20 cellular contexts compared by ENCODE assay signal in genomic region chr14:64771161-64771560, GRCh38.
"Had no signal": no experiment of that assay in that cellular context is flagged by ENCODE, and none has a peak within 500 bp of the region (broad histone marks: within the 10 kb centered on the region; RNA-seq: fewer than 3 reads in every experiment).

No MANE protein-coding gene starts in this region.

- H3K27me3 ChIP-seq: SJSA1 had no signal

- H3K9me3 ChIP-seq: SJSA1 had no signal

- FAIRE-seq: RCC 7860 had no signal

- DNase-seq: KBM-7, MV-4-11, NCI-H1048, NCI-H1105, NCI-H1417, NCI-H1436 treated with DMSO at 0.1 percent for 48 hours, NCI-H1694, NCI-H187 treated with DMSO at 0.1 percent for 48 hours, NCI-H2029 treated with DMSO at 0.1 percent for 48 hours, NCI-H2171 treated with DMSO at 0.1 percent for 48 hours, NCI-H524, NCI-H526 treated with DMSO at 0.1 percent for 48 hours, NCI-H748 treated with DMSO at 0.1 percent for 48 hours, Right ventricle myocardium superior, RPMI8226, SIG-M5 had no signal

- H3K27ac ChIP-seq: HL-60, SJSA1, SK-N-MC had no signal

- H3K4me3 ChIP-seq: SJSA1, SK-N-MC had no signal

- H3K4me1 ChIP-seq: SJSA1 had no signal

- H3K36me3 ChIP-seq: SJSA1 had no signal
